Comparison of ENCODE assay signal across 8 cellular contexts in the genomic region with DNA sequence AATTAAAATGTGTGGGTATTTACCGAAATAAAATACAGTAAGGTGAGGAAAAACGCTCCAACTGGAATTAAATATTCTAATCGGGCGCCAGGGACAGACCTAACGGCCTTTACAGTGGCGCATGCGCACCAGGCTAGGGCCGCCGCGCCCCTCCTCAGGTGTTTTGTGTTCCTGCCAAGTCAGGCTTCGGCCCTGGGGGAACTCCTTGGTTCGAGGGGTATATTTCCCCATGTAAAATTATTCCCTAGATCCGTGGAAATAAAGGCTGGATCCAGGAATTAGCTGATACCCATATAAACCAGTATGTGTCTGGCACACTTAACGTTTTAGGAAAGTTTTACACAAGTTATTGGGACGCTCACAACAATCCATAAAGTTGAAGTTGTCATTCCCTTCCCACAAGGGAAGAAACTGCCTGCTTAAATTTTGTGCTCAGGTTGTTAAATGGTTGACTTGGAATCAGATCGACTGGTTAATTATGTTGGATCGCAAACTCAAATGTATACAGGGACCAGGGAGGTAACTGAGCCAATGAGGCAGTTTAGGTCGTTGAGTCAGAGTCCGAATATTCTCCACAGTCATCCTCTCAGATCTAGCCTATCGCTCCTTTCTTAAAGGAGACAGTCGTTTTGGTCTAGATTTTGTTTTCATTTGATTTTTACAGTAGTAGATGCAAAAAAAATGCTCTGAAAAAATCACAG. TPM values are rescaled to one million over a fixed set of nuclear protein-coding genes. Genes with fewer than 3 reads are reported as not detected.
DNase-seq lines count a peak whose midpoint lies in the region; ATAC-seq and TF ChIP-seq lines count a peak whose summit lies in the region.

No MANE protein-coding gene starts in this region.

- peaks cover 4 to 5% of the 10 kb centered on the region in 2 donors for H3K4me1 ChIP-seq in lung (ENCODE audit: control insufficient read depth in 2 of 2, insufficient read depth in 2 of 2, low read length in 2 of 2)

- TF ChIP-seq CTCF in HL-60 (IDR thresholded peaks at IDR 0.05; ENCODE audit: insufficient read depth, low read length) (no peak), lung (IDR thresholded peaks at IDR 0.05; ENCODE audit: control extremely low read depth, extremely low read depth) (no peak)

- peak; percentile 78 for DNase-seq in G401 (ENCODE audit: low spot score)
- DNase-seq in HL-60 (ENCODE audit: low read depth in 1 of 2, low spot score in 1 of 2) = peak; percentile 54 to 74
- DNase-seq in NCI-H82 treated with DMSO at 0.1 percent for 48 hours (lab: John Stamatoyannopoulos, UW; ENCODE audit: unreplicated experiment) = peak; percentile 65
- DNase-seq in activated CD8-positive, alpha-beta memory T cell treated with anti-CD3 and anti-CD28 coated beads for 24 hours = peak; percentile 88
- DNase-seq in effector CD4-positive, alpha-beta T cell = peak; percentile 73
- peak; percentile 73 for DNase-seq in lung (ENCODE audit: low spot score)
- peak; percentile 54 to 63 (median 62) for DNase-seq in stimulated activated CD4-positive, alpha-beta T cell treated with anti-CD3 and anti-CD28 coated beads, TNF-alpha, amount 100 ng/mL, for 1 hour (ENCODE audit: low read depth in 3 of 3, low spot score in 1 of 3)

- H3K4me3 ChIP-seq in HL-60 (replicated peaks; ENCODE audit: insufficient read depth, low read length) (peak overlapping the region; percentile 94), lung (peak overlapping the region; percentile 37)

- 22 to 26% methylated on average over 21 of the region's 21 CpGs for WGBS in lung, 2 donors

- H3K27ac ChIP-seq in HL-60 (replicated peaks) (peak overlapping the region; percentile 100), lung (ENCODE audit: low read depth in 1 of 2, low read length in 1 of 2) (peak overlapping the region; percentile 76 to 77)

- no peaks in the 10 kb centered on the region for H3K9me3 ChIP-seq in lung (ENCODE audit: control insufficient read depth in 2 of 2, insufficient read depth in 1 of 2, low read length in 1 of 2)

- H3K27me3 ChIP-seq in HL-60 (ENCODE audit: insufficient read depth, poor library complexity, severe bottlenecking) (no peaks in the 10 kb centered on the region), lung (ENCODE audit: control insufficient read depth, insufficient read depth) (no peaks in the 10 kb centered on the region)

- peak; percentile 66 for ATAC-seq in lung (ENCODE audit: insufficient read depth, low FRiP score)
- no peak for ATAC-seq in GM19023 (IDR thresholded peaks at IDR 0.05; ENCODE audit: unreplicated experiment)

- in situ Hi-C loops in G401 (cut with HindIII; ENCODE audit: low sequenced_read_pairs) = no loop called here

- H3K36me3 ChIP-seq in lung (ENCODE audit: control insufficient read depth in 2 of 2, insufficient read depth in 2 of 2, low read length in 2 of 2) = peaks cover 0 to 5% of the 10 kb centered on the region in 2 donors

RNA-seq across cellular contexts. Expression of gene ANAPC7, which starts 0.6 kb away (rescaled TPM):
- 50.5 and 61.0 TPM in 2 replicates for total RNA-seq in G401 (2014; rRNA removed; shearing (Covaris generic))
- total RNA-seq in lung = 10 to 100 TPM; 42.6 to 49.9 TPM
- polyA plus RNA-seq in lung = 10 to 100 TPM; 27.3 to 41.2 TPM

RNA-seq across cellular contexts. Expression of gene ARPC3, which starts 46.0 kb away (rescaled TPM):
- total RNA-seq in G401 (2014; rRNA removed; shearing (Covaris generic)) = 601 and 663 TPM in 2 replicates
- 100 to 1,000 TPM; 179 to 195 TPM for total RNA-seq in lung
- 100 to 1,000 TPM; 491 to 514 TPM for polyA plus RNA-seq in lung
